Comparison of ENCODE assay signal across 7 cellular contexts in genomic region chr10:13865220-13865619, GRCh38.
A peak's percentile ranks its signal among the peaks of the same experiment; 100 is the strongest.
DNase-seq lines count a peak whose midpoint lies in the region; ATAC-seq, FAIRE-seq and TF ChIP-seq lines count a peak whose summit lies in the region.
"Not testable (repeated sequence)": the region's sequence is repeated elsewhere in the genome, so short reads cannot be mapped to it uniquely, and the experiment has no call there.

No MANE protein-coding gene starts in this region.

- TF ChIP-seq CTCF in A549 (IDR thresholded peaks at IDR 0.05); WTC11 (IDR thresholded peaks at IDR 0.05); chondrocyte (IDR thresholded peaks at IDR 0.05): not testable (repeated sequence)

- TF ChIP-seq RAD21 in A549 (conservative IDR thresholded peaks at IDR 0.05 in 1 of 2, IDR thresholded peaks at IDR 0.05 in 1 of 2) = not testable (repeated sequence)

- peaks cover 17% of the 10 kb centered on the region for H3K79me1 ChIP-seq in mesenchymal stem cell (replicated peaks; ENCODE audit: low read length, poor library complexity, severe bottlenecking)

- H4K8ac ChIP-seq in mesenchymal stem cell (ENCODE audit: low read length) = peak overlapping the region; percentile 56

- not testable (repeated sequence) for H2BK5ac ChIP-seq in mesenchymal stem cell (ENCODE audit: low read depth, low read length, poor library complexity, severe bottlenecking)

- H3K9me3 ChIP-seq in A549; HUES48 (ENCODE audit: control insufficient read depth, insufficient read depth, low read length); mesenchymal stem cell (ENCODE audit: control insufficient read depth, low read length); skeletal muscle satellite cell (replicated peaks; ENCODE audit: low read length): not testable (repeated sequence)

- H2BK12ac ChIP-seq in mesenchymal stem cell (ENCODE audit: low read length in 2 of 2) = peak overlapping the region; percentile 69 to 89

- not testable (repeated sequence) for H3K14ac ChIP-seq in mesenchymal stem cell (ENCODE audit: low read length in 2 of 2)

- H3K4me1 Mint-ChIP-seq in WTC11 (peaks cover 28% of the 10 kb centered on the region), chondrocyte (ENCODE audit: low read depth) (peaks cover 44% of the 10 kb centered on the region)

- 92% methylated on average over 4 of the region's 4 CpGs for WGBS in A549 (ENCODE audit: missing lambda C conversion rate)
- WGBS in mesenchymal stem cell = 98% methylated on average over 4 of the region's 4 CpGs

- POLR2A ChIA-PET in A549 (lab: Yijun Ruan, JAX); WTC11 (lab: Charles Lee): not testable (repeated sequence)

- peak overlapping the region in 1 of 2 experiments; percentile 52 for H3K18ac ChIP-seq in mesenchymal stem cell (ENCODE audit: low read depth in 1 of 2, low read length in 2 of 2)

- DNase-seq in A549 (ENCODE audit: low read depth in 1 of 2, low spot score in 1 of 2); WTC11 (ENCODE audit: low spot score); chondrocyte (ENCODE audit: low spot score); frontal cortex (ENCODE audit: low spot score in 2 of 2); mesenchymal stem cell: not testable (repeated sequence)

- not testable (repeated sequence) for H3K9me3 Mint-ChIP-seq in WTC11; chondrocyte (ENCODE audit: low read depth)

- H3K9ac ChIP-seq in HUES48 (ENCODE audit: low read depth, low read length); mesenchymal stem cell (ENCODE audit: low read length); skeletal muscle satellite cell (ENCODE audit: low read depth, low read length): not testable (repeated sequence)

- not testable (repeated sequence) for ATAC-seq in A549, WTC11

- H3K27me3 Mint-ChIP-seq in WTC11 (ENCODE audit: low read depth); chondrocyte (ENCODE audit: low read depth): not testable (repeated sequence)

- peaks cover 20% of the 10 kb centered on the region for H3K4me1 ChIP-seq in A549
- peaks cover 14% of the 10 kb centered on the region; the same call in 1 of the 2 replicates for H3K4me1 ChIP-seq in HUES48 (ENCODE audit: control insufficient read depth, insufficient read depth, low read length)
- peaks cover 12% of the 10 kb centered on the region for H3K4me1 ChIP-seq in mesenchymal stem cell (ENCODE audit: control insufficient read depth, insufficient read depth, low read depth, low read length)
- H3K4me1 ChIP-seq in skeletal muscle satellite cell (ENCODE audit: control insufficient read depth, insufficient read depth, low read length) = peaks cover 28% of the 10 kb centered on the region

- TF ChIP-seq POLR2A in A549 (IDR thresholded peaks at IDR 0.05; ENCODE audit: low read length) = not testable (repeated sequence)

- not testable (repeated sequence) for H3K36me3 ChIP-seq in HUES48 (ENCODE audit: control insufficient read depth, insufficient read depth, low read length); mesenchymal stem cell (ENCODE audit: control insufficient read depth in 1 of 2, insufficient read depth in 2 of 2, low read depth in 1 of 2, low read length in 2 of 2); skeletal muscle satellite cell (ENCODE audit: insufficient read depth, low read length)

- H3K27ac ChIP-seq in A549 = peak overlapping the region; percentile 48 to 77; a peak in 4 of 6 replicates
- peak overlapping the region; percentile 75 for H3K27ac ChIP-seq in HUES48 (ENCODE audit: low read depth, low read length)
- H3K27ac ChIP-seq in mesenchymal stem cell (ENCODE audit: low read length, poor library complexity, severe bottlenecking) = peak overlapping the region; percentile 43

- not testable (repeated sequence) for H2BK120ac ChIP-seq in mesenchymal stem cell (ENCODE audit: low read depth, low read length)

- CTCF ChIA-PET in A549 (lab: Yijun Ruan, JAX); WTC11 (lab: Charles Lee): not testable (repeated sequence)

- not testable (repeated sequence) for FAIRE-seq in A549 (lab: Jason Lieb, UNC)
- peak; percentile 19 for FAIRE-seq in frontal cortex (lab: Jason Lieb, UNC)

- peak overlapping the region; percentile 63 for H2BK15ac ChIP-seq in mesenchymal stem cell (ENCODE audit: low read depth, poor library complexity, severe bottlenecking)

- not testable (repeated sequence) for H3K27me3 ChIP-seq in HUES48 (ENCODE audit: control insufficient read depth, insufficient read depth, low read length); mesenchymal stem cell (ENCODE audit: control insufficient read depth in 1 of 2, insufficient read depth in 1 of 2, low read length in 2 of 2); skeletal muscle satellite cell (ENCODE audit: control insufficient read depth, insufficient read depth, low read length)

- not testable (repeated sequence) for H3K23ac ChIP-seq in mesenchymal stem cell (ENCODE audit: low read length in 2 of 2)

- not testable (repeated sequence) for H3K4me3 ChIP-seq in A549; HUES48 (ENCODE audit: low read depth, low read length); mesenchymal stem cell (ENCODE audit: insufficient read depth in 1 of 2, low read depth in 1 of 2, low read length in 2 of 2); skeletal muscle satellite cell (ENCODE audit: low read length)

- TF ChIP-seq EP300 in A549 (IDR thresholded peaks at IDR 0.05) = not testable (repeated sequence)

- H3K36me3 Mint-ChIP-seq in WTC11 = not testable (repeated sequence)
- H3K36me3 Mint-ChIP-seq in chondrocyte (ENCODE audit: low read depth) = peaks cover 11% of the 10 kb centered on the region

- not testable (repeated sequence) for H3K27ac Mint-ChIP-seq in WTC11
- H3K27ac Mint-ChIP-seq in chondrocyte (ENCODE audit: unreplicated experiment) = peak overlapping the region; percentile 93

- peak overlapping the region in 1 of 2 experiments; percentile 48 for H3K4ac ChIP-seq in mesenchymal stem cell (ENCODE audit: low read depth in 1 of 2, low read length in 2 of 2)

- H2AFZ ChIP-seq in mesenchymal stem cell (ENCODE audit: low read depth, low read length) = not testable (repeated sequence)

- not testable (repeated sequence) for H4K91ac ChIP-seq in mesenchymal stem cell (ENCODE audit: low read length)

- H2AK5ac ChIP-seq in mesenchymal stem cell (ENCODE audit: low read length, severe bottlenecking) = not testable (repeated sequence)

- not testable (repeated sequence) for H3K4me3 Mint-ChIP-seq in WTC11; chondrocyte (ENCODE audit: unreplicated experiment)

- H3K4me2 ChIP-seq in A549 = peak overlapping the region; percentile 62
- H3K4me2 ChIP-seq in mesenchymal stem cell (ENCODE audit: low read length, poor library complexity, severe bottlenecking) = not testable (repeated sequence)
- H3K4me2 ChIP-seq in skeletal muscle satellite cell (ENCODE audit: low read length) = peak overlapping the region; percentile 72

TF ChIP-seq in WTC11, 78 proteins besides CTCF, POLR2A, EP300 and RAD21:
- peak; percentile 98 for TF ChIP-seq HMGA2 (CRISPR knock-in tag; IDR thresholded peaks at IDR 0.05)
